8 cellular contexts compared by ENCODE assay signal in the genomic region with DNA sequence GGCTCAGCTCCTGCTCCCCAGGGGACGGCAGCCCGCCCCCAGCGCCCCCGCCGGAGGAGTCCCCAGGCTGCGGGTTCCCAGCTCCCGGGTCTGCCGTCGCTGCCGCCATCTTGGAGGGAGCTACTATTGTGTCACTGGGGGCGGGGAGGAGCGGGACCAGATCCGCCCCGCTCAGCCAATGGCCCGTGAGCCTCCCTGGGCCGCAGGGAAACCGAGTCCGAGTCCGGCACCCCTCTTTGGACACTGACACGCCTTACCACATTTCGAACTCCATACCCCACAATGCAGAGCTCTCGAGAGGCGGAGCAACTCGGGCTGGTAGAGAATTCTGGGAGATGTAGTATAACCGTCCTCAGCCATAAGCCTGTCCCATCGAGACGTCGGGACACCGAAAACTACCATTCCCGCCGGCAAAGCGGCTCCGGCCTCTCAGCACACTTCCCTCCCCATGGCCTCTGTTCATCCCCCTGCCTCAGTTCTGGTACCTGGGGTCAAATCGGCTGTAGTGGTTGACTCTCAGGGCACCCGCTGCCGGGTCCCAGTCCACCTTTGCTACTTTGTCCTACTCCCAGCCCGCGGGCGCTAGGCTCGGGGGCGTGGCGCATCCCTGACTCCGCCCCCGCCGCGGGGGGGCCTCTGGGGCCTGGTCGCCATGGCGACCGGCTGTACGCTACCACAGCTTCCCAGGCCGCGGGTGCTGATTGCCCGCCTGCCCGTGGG. TPM values are rescaled to one million over a fixed set of nuclear protein-coding genes. Genes with fewer than 3 reads are reported as not detected.
A peak's percentile ranks its signal among the peaks of the same experiment; 100 is the strongest.
DNase-seq lines count a peak whose midpoint lies in the region; ATAC-seq, FAIRE-seq and TF ChIP-seq lines count a peak whose summit lies in the region.

A gene (minus strand): TSS at position 133 of the 720 bp plus-strand sequence. CDS start 24 bp downstream, at position 109.
A gene with protein sequence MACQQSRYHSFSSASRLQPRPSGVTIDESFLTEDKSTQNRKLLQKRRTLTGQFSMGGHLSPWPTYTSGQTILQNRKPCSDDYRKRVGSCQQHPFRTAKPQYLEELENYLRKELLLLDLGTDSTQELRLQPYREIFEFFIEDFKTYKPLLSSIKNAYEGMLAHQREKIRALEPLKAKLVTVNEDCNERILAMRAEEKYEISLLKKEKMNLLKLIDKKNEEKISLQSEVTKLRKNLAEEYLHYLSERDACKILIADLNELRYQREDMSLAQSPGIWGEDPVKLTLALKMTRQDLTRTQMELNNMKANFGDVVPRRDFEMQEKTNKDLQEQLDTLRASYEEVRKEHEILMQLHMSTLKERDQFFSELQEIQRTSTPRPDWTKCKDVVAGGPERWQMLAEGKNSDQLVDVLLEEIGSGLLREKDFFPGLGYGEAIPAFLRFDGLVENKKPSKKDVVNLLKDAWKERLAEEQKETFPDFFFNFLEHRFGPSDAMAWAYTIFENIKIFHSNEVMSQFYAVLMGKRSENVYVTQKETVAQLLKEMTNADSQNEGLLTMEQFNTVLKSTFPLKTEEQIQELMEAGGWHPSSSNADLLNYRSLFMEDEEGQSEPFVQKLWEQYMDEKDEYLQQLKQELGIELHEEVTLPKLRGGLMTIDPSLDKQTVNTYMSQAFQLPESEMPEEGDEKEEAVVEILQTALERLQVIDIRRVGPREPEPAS (plus strand): TSS at position 462 of the 720 bp plus-strand sequence. CDS start 261 bp downstream, outside the sequence.

- peaks cover 28% of the 10 kb centered on the region for H3K36me3 Mint-ChIP-seq in activated CD4-positive, alpha-beta T cell treated with anti-CD3 and anti-CD28 coated beads for 36 hours (ENCODE audit: low read depth)

- H3K9me3 Mint-ChIP-seq in activated CD4-positive, alpha-beta T cell treated with anti-CD3 and anti-CD28 coated beads for 36 hours (ENCODE audit: low read depth) = no peaks in the 10 kb centered on the region

- H3K4me1 Mint-ChIP-seq in activated CD4-positive, alpha-beta T cell treated with anti-CD3 and anti-CD28 coated beads for 36 hours = peaks cover 39% of the 10 kb centered on the region

- peak; percentile 87 for ATAC-seq in HG03442 (IDR thresholded peaks at IDR 0.05; ENCODE audit: unreplicated experiment)
- ATAC-seq in activated CD4-positive, alpha-beta T cell treated with anti-CD3 and anti-CD28 coated beads for 36 hours = peak; percentile 96

- peak; percentile 98 for DNase-seq in BE2C
- DNase-seq in GM19239 (ENCODE audit: insufficient read length, low spot score) = peak; percentile 87
- DNase-seq in NCI-H510A treated with DMSO at 0.1 percent for 48 hours (lab: John Stamatoyannopoulos, UW) = peak; percentile 95
- DNase-seq in activated CD4-positive, alpha-beta T cell treated with anti-CD3 and anti-CD28 coated beads for 36 hours = peak; percentile 98
- DNase-seq in kidney epithelial cell (ENCODE audit: low read depth) = peak; percentile 98
- peak; percentile 98 for DNase-seq in stimulated activated CD4-positive, alpha-beta T cell treated with anti-CD3 and anti-CD28 coated beads, Interleukin-15, amount 100 ng/mL, for 24 hours

- CTCF ChIA-PET in activated CD4-positive, alpha-beta T cell treated with anti-CD3 and anti-CD28 coated beads for 36 hours (lab: Charles Lee) = interaction anchor here (0.5 to 2.3 kb wide), 14 partner anchors 10 to 286 kb away, joined by 3 to 28 read pairs (median 4); a partner anchor contains a TSS

- TF ChIP-seq CTCF in BE2C (IDR thresholded peaks at IDR 0.05; ENCODE audit: low read depth, low read length) = no peak
- TF ChIP-seq CTCF in kidney epithelial cell (IDR thresholded peaks at IDR 0.05; ENCODE audit: insufficient read depth, low read length, poor library complexity, severe bottlenecking) = no peak

- H3K27me3 Mint-ChIP-seq in activated CD4-positive, alpha-beta T cell treated with anti-CD3 and anti-CD28 coated beads for 36 hours = no peaks in the 10 kb centered on the region

- POLR2A ChIA-PET in activated CD4-positive, alpha-beta T cell treated with anti-CD3 and anti-CD28 coated beads for 36 hours (lab: Charles Lee) = interaction anchor here (0.6 to 2.5 kb wide), 16 partner anchors 10 to 431 kb away, joined by 3 to 13 read pairs (median 4); a partner anchor contains a TSS

- peak within 1 kb of the TSS; percentile 67 for H3K27ac ChIP-seq in cingulate gyrus (ENCODE audit: low read depth, low read length)

- peaks cover 17% of the 10 kb centered on the region for H3K36me3 ChIP-seq in BE2C
- H3K36me3 ChIP-seq in kidney epithelial cell (ENCODE audit: control insufficient read depth, insufficient read depth, low read length) = peaks cover 2% of the 10 kb centered on the region

- FAIRE-seq in GM19239 (lab: Jason Lieb, UNC) = peak; percentile 91

- H3K27ac Mint-ChIP-seq in activated CD4-positive, alpha-beta T cell treated with anti-CD3 and anti-CD28 coated beads for 36 hours = peak within 1 kb of the TSS; percentile 91

- no peaks in the 10 kb centered on the region for H3K4me1 ChIP-seq in BE2C

- no peaks in the 10 kb centered on the region for H3K9me3 ChIP-seq in BE2C

- H3K27me3 ChIP-seq in BE2C (no peaks in the 10 kb centered on the region), kidney epithelial cell (ENCODE audit: control insufficient read depth, insufficient read depth, low read length) (no peaks in the 10 kb centered on the region)

- intact Hi-C loops in activated CD4-positive, alpha-beta T cell treated with anti-CD3 and anti-CD28 coated beads for 36 hours (cut with DNase I, micrococcal nuclease) = loop anchor here (1.0 to 10.0 kb wide), 19 partner anchors 10 to 642 kb away; a partner anchor contains a TSS

- peak within 1 kb of the TSS; percentile 91 for H3K4me3 Mint-ChIP-seq in activated CD4-positive, alpha-beta T cell treated with anti-CD3 and anti-CD28 coated beads for 36 hours

- peak within 1 kb of the TSS; percentile 90 for H3K4me3 ChIP-seq in BE2C (ENCODE audit: low read depth, low read length)
- peak within 1 kb of the TSS; percentile 89 for H3K4me3 ChIP-seq in kidney epithelial cell (ENCODE audit: low read depth, low read length)

RNA-seq across cellular contexts. Expression of the first gene that starts in this region (rescaled TPM):
- polyA plus RNA-seq in BE2C (2012; ENCODE audit: insufficient read depth, insufficient read length, low read depth) = 20.5 TPM
- total RNA-seq in activated CD4-positive, alpha-beta T cell treated with anti-CD3 and anti-CD28 coated beads for 36 hours = 10 to 100 TPM; 15.6 to 18.0 TPM
- 11.0 and 12.5 TPM in 2 replicates for total RNA-seq in kidney epithelial cell

RNA-seq across cellular contexts. Expression of the second gene that starts in this region (rescaled TPM):
- 0.43 TPM for polyA plus RNA-seq in BE2C (2012; ENCODE audit: insufficient read depth, insufficient read length, low read depth)
- total RNA-seq in activated CD4-positive, alpha-beta T cell treated with anti-CD3 and anti-CD28 coated beads for 36 hours = 1 to 10 TPM in 1 of 2 experiments, under 1 TPM in 1; 0.62 to 1.1 TPM
- total RNA-seq in kidney epithelial cell = 0.62 and 0.63 TPM in 2 replicates

Comparison
In these comparisons a context has a peak if more than half of its experiments do, and no peak if none do; other contexts are left out.
1. Peak in every context shown above with its lines: DNase-seq, ATAC-seq, H3K4me3 ChIP-seq and H3K27ac ChIP-seq.